Comparison of ENCODE assay signal across 21 cellular contexts in the genomic region with DNA sequence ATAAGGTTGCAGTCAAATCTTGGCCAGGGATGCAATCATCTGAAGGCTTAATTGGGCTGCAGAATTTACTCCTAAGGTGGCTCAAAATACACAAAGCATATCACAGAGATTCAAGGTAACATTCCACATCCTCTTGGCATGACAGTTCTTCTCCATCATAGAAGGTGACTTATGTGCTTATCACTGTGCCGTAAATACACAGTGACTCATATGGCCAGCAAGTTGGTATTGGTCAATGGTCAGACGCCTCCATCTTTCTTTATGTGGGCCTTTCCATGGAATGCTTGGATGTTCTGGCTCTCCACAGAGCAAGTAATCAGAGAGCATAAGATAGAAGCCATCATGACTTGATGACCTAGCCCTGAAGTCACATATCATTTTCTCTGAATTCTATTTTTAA.
DNase-seq lines count a peak whose midpoint lies in the region; ATAC-seq, FAIRE-seq and TF ChIP-seq lines count a peak whose summit lies in the region.
"Had no signal": no experiment of that assay in that cellular context is flagged by ENCODE, and none has a peak within 500 bp of the region (broad histone marks: within the 10 kb centered on the region; RNA-seq: fewer than 3 reads in every experiment).

No MANE protein-coding gene starts in this region.

- TF ChIP-seq POLR2A in heart left ventricle (IDR thresholded peaks at IDR 0.05) = no peak

- H3K9me3 ChIP-seq in heart left ventricle = peaks cover 0 to 8% (median 0%) of the 10 kb centered on the region in 12 donors
- H3K9me3 ChIP-seq: Caco-2 had no signal

- DNase-seq in heart left ventricle (no peak), Right ventricle myocardium superior (no peak), RKO (ENCODE audit: low spot score) (peak; percentile 14), bronchial epithelial cell (ENCODE audit: low read depth) (peak; percentile 1), A172 (ENCODE audit: low spot score) (no peak)
- DNase-seq: 8988T; AML-193; Caco-2; Calu3; CD4-positive, alpha-beta T cell; CD8-positive, alpha-beta T cell; DMS79 treated with DMSO at 0.1 percent for 48 hours; GF-D8 had no signal

- H3K27me3 ChIP-seq in heart left ventricle = no peaks in the 10 kb centered on the region
- H3K27me3 ChIP-seq in bronchial epithelial cell (ENCODE audit: control insufficient read depth, insufficient read depth, low read length) = no peaks in the 10 kb centered on the region
- H3K27me3 ChIP-seq: BLaER1 treated with 17β-estradiol and CSF1 and Interleukin-3, amounts not matched to agents 10 nM and 100 nM had no signal

- intact Hi-C loops in heart left ventricle (cut with DNase I) (loop anchor here in 7 of 10 donors (5.0 to 10.0 kb wide), 3 partner anchors 128 to 920 kb away; no protein-coding TSS in a partner anchor), Right ventricle myocardium superior (cut with DNase I) (loop anchor here (5.0 to 10.0 kb wide), 2 partner anchors 128 to 920 kb away; no protein-coding TSS in a partner anchor)

- H3K4me3 ChIP-seq in heart left ventricle (no peak overlapping the region), bronchial epithelial cell (ENCODE audit: low read depth, low read length) (no peak overlapping the region)
- H3K4me3 ChIP-seq: A549; BLaER1 treated with 17β-estradiol and CSF1 and Interleukin-3, amounts not matched to agents 10 nM and 100 nM had no signal

- no peak for FAIRE-seq in bronchial epithelial cell (lab: Jason Lieb, UNC)
- FAIRE-seq: A549, D721Med, G401.6, GM12891, GM19239 had no signal

- peak in 3 of 4 donors; percentile 37 to 65 (median 48) for ATAC-seq in heart left ventricle
- ATAC-seq in Right ventricle myocardium superior (ENCODE audit: poor library complexity) = no peak
- no peak for ATAC-seq in GM21528 (IDR thresholded peaks at IDR 0.05; ENCODE audit: low FRiP score, unreplicated experiment)
- ATAC-seq: CD8-positive, alpha-beta T cell had no signal

- H3K36me3 ChIP-seq in heart left ventricle = no peaks in the 10 kb centered on the region
- no peaks in the 10 kb centered on the region for H3K36me3 ChIP-seq in bronchial epithelial cell (ENCODE audit: control insufficient read depth, insufficient read depth, low read length)
- H3K36me3 ChIP-seq: BLaER1 treated with 17β-estradiol and CSF1 and Interleukin-3, amounts not matched to agents 10 nM and 100 nM had no signal

- no peaks in the 10 kb centered on the region for H3K4me1 ChIP-seq in heart left ventricle
- H3K4me1 ChIP-seq: A549; BLaER1 treated with 17β-estradiol and CSF1 and Interleukin-3, amounts not matched to agents 10 nM and 100 nM; Caco-2 had no signal

- no peak overlapping the region for H3K27ac ChIP-seq in heart left ventricle
- H3K27ac ChIP-seq: A549; BLaER1 treated with 17β-estradiol and CSF1 and Interleukin-3, amounts not matched to agents 10 nM and 100 nM; C4-2B had no signal

- TF ChIP-seq CTCF in heart left ventricle (IDR thresholded peaks at IDR 0.05) = no peak
- TF ChIP-seq CTCF in bronchial epithelial cell (IDR thresholded peaks at IDR 0.05; ENCODE audit: insufficient read depth, low read length, severe bottlenecking) = no peak

- WGBS in heart left ventricle, 4 donors = 66 to 90% (median 73%) methylated on average over 2 of the region's 2 CpGs

Comparison
In these comparisons a context has a peak if more than half of its experiments do, and no peak if none do; other contexts are left out.
1. ATAC-seq: peak in heart left ventricle (3 of 4); none in Right ventricle myocardium superior (single experiment) and GM21528 (single experiment).
2. DNase-seq: peak in RKO (single experiment) and bronchial epithelial cell (single experiment); none in heart left ventricle (0 of 5), Right ventricle myocardium superior (single experiment) and A172 (single experiment).